Comparison of ENCODE assay signal across 11 cellular contexts in genomic region chr11:1983601-1983961, GRCh38. TPM values are rescaled to one million over a fixed set of nuclear protein-coding genes. Genes with fewer than 3 reads are reported as not detected.
"Had no signal": no experiment of that assay in that cellular context is flagged by ENCODE, and none has a peak within 500 bp of the region (broad histone marks: within the 10 kb centered on the region; RNA-seq: fewer than 3 reads in every experiment).

No MANE protein-coding gene starts in this region.

- H3K9me3 ChIP-seq: gastrocnemius medialis, heart right ventricle had no signal

- ATAC-seq: activated T-cell treated with anti-CD3 and anti-CD28 coated beads, Interleukin-2, amount 50 U/mL, for 72 hours; gastrocnemius medialis had no signal

- H3K36me3 ChIP-seq: gastrocnemius medialis, heart right ventricle had no signal

- H3K27me3 ChIP-seq: gastrocnemius medialis, heart right ventricle had no signal

- DNase-seq: activated CD4-positive, alpha-beta memory T cell treated with anti-CD3 and anti-CD28 coated beads, Interleukin-2, amount 10 ng/mL, durations not matched to agents 7 days and 5 days; activated CD4-positive, alpha-beta T cell treated with anti-CD3 and anti-CD28 coated beads for 1 hour; activated CD8-positive, alpha-beta memory T cell treated with anti-CD3 and anti-CD28 coated beads, Interleukin-2, amount 50 U/mL, for 4 hours; activated naive CD4-positive, alpha-beta T cell; activated T-cell treated with anti-CD3 and anti-CD28 coated beads, Interleukin-2, amount 50 U/mL, for 72 hours; cortex of kidney; effector CD8-positive, alpha-beta T cell; gastrocnemius medialis; midbrain; stimulated activated CD4-positive, alpha-beta T cell treated with anti-CD3 and anti-CD28 coated beads, Interleukin-4, amount 100 ng/mL, for 1 hour had no signal

- H3K27ac ChIP-seq: heart right ventricle had no signal

- H3K4me1 ChIP-seq: gastrocnemius medialis, heart right ventricle had no signal

- H3K4me3 ChIP-seq: gastrocnemius medialis, heart right ventricle had no signal

RNA-seq across cellular contexts. Expression of gene H19, which starts 14.1 kb away (rescaled TPM):
- total RNA-seq: activated CD4-positive, alpha-beta memory T cell treated with anti-CD3 and anti-CD28 coated beads, Interleukin-2, amount 10 ng/mL, durations not matched to agents 7 days and 5 days; activated T-cell treated with anti-CD3 and anti-CD28 coated beads, Interleukin-2, amount 50 U/mL, for 72 hours had no signal
